ENCODE assay signal across 25 cellular contexts in genomic region chr21:42190492-42190875, GRCh38. TPM values are rescaled to one million over a fixed set of nuclear protein-coding genes. Genes with fewer than 3 reads are reported as not detected.
A peak's percentile ranks its signal among the peaks of the same experiment; 100 is the strongest.
DNase-seq lines count a peak whose midpoint lies in the region; ATAC-seq and TF ChIP-seq lines count a peak whose summit lies in the region.
"Had no signal": no experiment of that assay in that cellular context is flagged by ENCODE, and none has a peak within 500 bp of the region (broad histone marks: within the 10 kb centered on the region; RNA-seq: fewer than 3 reads in every experiment).

No MANE protein-coding gene starts in this region.

- no peaks in the 10 kb centered on the region for H3K36me3 ChIP-seq in tibial nerve
- H3K36me3 ChIP-seq in testis (ENCODE audit: low read depth, missing control alignments) = no peaks in the 10 kb centered on the region
- no peaks in the 10 kb centered on the region for H3K36me3 ChIP-seq in aorta (ENCODE audit: control insufficient read depth in 1 of 2, insufficient read depth in 2 of 2, low read length in 1 of 2)
- H3K36me3 ChIP-seq: esophagus squamous epithelium, gastroesophageal sphincter, pancreas had no signal

- H3K4me3 ChIP-seq in tibial nerve (no peak overlapping the region), testis (no peak overlapping the region), aorta (ENCODE audit: low read length in 2 of 2) (no peak overlapping the region)
- H3K4me3 ChIP-seq: body of pancreas, esophagus squamous epithelium, gastroesophageal sphincter, pancreas had no signal

- no peaks in the 10 kb centered on the region for H3K9me3 ChIP-seq in tibial nerve
- no peaks in the 10 kb centered on the region for H3K9me3 ChIP-seq in testis
- no peaks in the 10 kb centered on the region for H3K9me3 ChIP-seq in aorta (ENCODE audit: control insufficient read depth, low read length)
- H3K9me3 ChIP-seq: body of pancreas, esophagus squamous epithelium, gastroesophageal sphincter, pancreas had no signal

- no peaks in the 10 kb centered on the region for H3K27me3 ChIP-seq in tibial nerve
- no peaks in the 10 kb centered on the region for H3K27me3 ChIP-seq in testis
- no peaks in the 10 kb centered on the region for H3K27me3 ChIP-seq in aorta (ENCODE audit: control insufficient read depth in 1 of 2, insufficient read depth in 2 of 2, low read length in 1 of 2)
- H3K27me3 ChIP-seq: body of pancreas, gastroesophageal sphincter, pancreas had no signal

- no peak for ATAC-seq in activated naive CD8-positive, alpha-beta T cell treated with anti-CD3 and anti-CD28 coated beads, Interleukin-2, amount 10 ng/mL, durations not matched to agents 7 days and 5 days (ENCODE audit: low read depth)
- ATAC-seq in aorta (ENCODE audit: low FRiP score) (no peak), GM21619 (IDR thresholded peaks at IDR 0.05; ENCODE audit: unreplicated experiment) (no peak)
- ATAC-seq: body of pancreas, gastroesophageal sphincter, pancreas had no signal

- POLR2A ChIA-PET in activated naive CD8-positive, alpha-beta T cell treated with anti-CD3 and anti-CD28 coated beads, Interleukin-2, amount 10 ng/mL, durations not matched to agents 7 days and 5 days (lab: Charles Lee) = interaction anchor here (1.0 to 9.0 kb wide), 6 partner anchors 8 to 48 kb away, joined by 3 to 92 read pairs (median 4); partner anchors contain the start of gene ABCG1

- intact Hi-C loops in testis (cut with DNase I; ENCODE audit: low total_unique reads) = no loop called here
- intact Hi-C loops in aorta (cut with DNase I) = loop anchor here in 1 of 2 donors (10.0 kb wide), 1 partner anchor 64 kb away; no protein-coding TSS in a partner anchor

- TF ChIP-seq CTCF in tibial nerve (IDR thresholded peaks at IDR 0.05) (no peak), testis (IDR thresholded peaks at IDR 0.05) (no peak)

- peak overlapping the region; percentile 34 for H3K27ac Mint-ChIP-seq in activated naive CD8-positive, alpha-beta T cell treated with anti-CD3 and anti-CD28 coated beads, Interleukin-2, amount 10 ng/mL, durations not matched to agents 7 days and 5 days
- no peak overlapping the region for H3K27ac Mint-ChIP-seq in activated naive CD8-positive, alpha-beta T cell treated with anti-CD3 and anti-CD28 coated beads for 36 hours
- H3K27ac Mint-ChIP-seq: activated B cell treated with CpG ODN at 0.5 μM for 24 hours, endodermal cell, memory B cell, naive B cell had no signal

- peaks cover 6% of the 10 kb centered on the region for H3K27me3 Mint-ChIP-seq in activated naive CD8-positive, alpha-beta T cell treated with anti-CD3 and anti-CD28 coated beads, Interleukin-2, amount 10 ng/mL, durations not matched to agents 7 days and 5 days
- no peaks in the 10 kb centered on the region for H3K27me3 Mint-ChIP-seq in activated naive CD8-positive, alpha-beta T cell treated with anti-CD3 and anti-CD28 coated beads for 36 hours
- H3K27me3 Mint-ChIP-seq: activated B cell treated with CpG ODN at 0.5 μM for 24 hours; activated T-cell treated with anti-CD3 and anti-CD28 coated beads, Interleukin-2, amount 50 U/mL, for 24 hours; memory B cell had no signal

- TF ChIP-seq POLR2A in tibial nerve (IDR thresholded peaks at IDR 0.05) (peak in 1 of 2 donors; percentile 29), testis (IDR thresholded peaks at IDR 0.05) (no peak)

- H3K9me3 Mint-ChIP-seq in activated naive CD8-positive, alpha-beta T cell treated with anti-CD3 and anti-CD28 coated beads, Interleukin-2, amount 10 ng/mL, durations not matched to agents 7 days and 5 days = peaks cover 11% of the 10 kb centered on the region
- peaks cover 13% of the 10 kb centered on the region for H3K9me3 Mint-ChIP-seq in activated naive CD8-positive, alpha-beta T cell treated with anti-CD3 and anti-CD28 coated beads for 36 hours
- H3K9me3 Mint-ChIP-seq: activated B cell treated with CpG ODN at 0.5 μM for 24 hours, memory B cell, naive B cell had no signal

- no peak for DNase-seq in activated naive CD8-positive, alpha-beta T cell treated with anti-CD3 and anti-CD28 coated beads, Interleukin-2, amount 10 ng/mL, durations not matched to agents 7 days and 5 days
- DNase-seq in activated naive CD8-positive, alpha-beta T cell treated with anti-CD3 and anti-CD28 coated beads for 36 hours = no peak
- DNase-seq in middle frontal gyrus (ENCODE audit: extremely low spot score, low spot score) = peak; percentile 27
- DNase-seq in tibial nerve (ENCODE audit: low spot score in 2 of 2) = no peak
- no peak for DNase-seq in testis
- no peak for DNase-seq in aorta
- DNase-seq: ACHN; activated B cell treated with CpG ODN at 0.5 μM for 24 hours; activated CD8-positive, alpha-beta memory T cell treated with anti-CD3 and anti-CD28 coated beads for 24 hours; activated naive CD4-positive, alpha-beta T cell treated with anti-CD3 and anti-CD28 coated beads, Interleukin-2, amount 50 U/mL, for 16 hours; body of pancreas; endodermal cell; esophagus squamous epithelium; GDM1; kidney glomerular epithelial cell; naive B cell; NCI-H2171 treated with DMSO at 0.1 percent for 48 hours; NCI-H526; pancreas; T1000 had no signal

- peaks cover 84% of the 10 kb centered on the region for H3K4me1 Mint-ChIP-seq in activated naive CD8-positive, alpha-beta T cell treated with anti-CD3 and anti-CD28 coated beads, Interleukin-2, amount 10 ng/mL, durations not matched to agents 7 days and 5 days
- H3K4me1 Mint-ChIP-seq in activated naive CD8-positive, alpha-beta T cell treated with anti-CD3 and anti-CD28 coated beads for 36 hours = peaks cover 74% of the 10 kb centered on the region
- H3K4me1 Mint-ChIP-seq: endodermal cell had no signal

- H3K4me1 ChIP-seq in tibial nerve = peaks cover 0 to 27% (median 10%) of the 10 kb centered on the region in 4 donors
- no peaks in the 10 kb centered on the region for H3K4me1 ChIP-seq in testis
- H3K4me1 ChIP-seq in aorta (ENCODE audit: control insufficient read depth in 1 of 2, insufficient read depth in 2 of 2, low read length in 2 of 2) = no peaks in the 10 kb centered on the region
- H3K4me1 ChIP-seq: body of pancreas, pancreas had no signal

- peaks cover 17% of the 10 kb centered on the region for H3K36me3 Mint-ChIP-seq in activated naive CD8-positive, alpha-beta T cell treated with anti-CD3 and anti-CD28 coated beads, Interleukin-2, amount 10 ng/mL, durations not matched to agents 7 days and 5 days
- H3K36me3 Mint-ChIP-seq in activated naive CD8-positive, alpha-beta T cell treated with anti-CD3 and anti-CD28 coated beads for 36 hours = peaks cover 14% of the 10 kb centered on the region
- H3K36me3 Mint-ChIP-seq: memory B cell, naive B cell had no signal

- TF ChIP-seq EP300 in tibial nerve (IDR thresholded peaks at IDR 0.05) = peak in 1 of 2 donors; percentile 63

- 54 to 56% methylated on average over 9 of the region's 9 CpGs for WGBS in tibial nerve, 2 donors
- 89 to 90% methylated on average over 9 of the region's 9 CpGs for WGBS in testis, 2 donors
- WGBS in aorta, 2 donors = 79 to 83% methylated on average over 9 of the region's 9 CpGs

- peak overlapping the region; percentile 54 for H3K4me3 Mint-ChIP-seq in activated naive CD8-positive, alpha-beta T cell treated with anti-CD3 and anti-CD28 coated beads, Interleukin-2, amount 10 ng/mL, durations not matched to agents 7 days and 5 days
- no peak overlapping the region for H3K4me3 Mint-ChIP-seq in activated naive CD8-positive, alpha-beta T cell treated with anti-CD3 and anti-CD28 coated beads for 36 hours
- H3K4me3 Mint-ChIP-seq: activated B cell treated with CpG ODN at 0.5 μM for 24 hours; activated T-cell treated with anti-CD3 and anti-CD28 coated beads, Interleukin-2, amount 50 U/mL, for 24 hours; endodermal cell; memory B cell; naive B cell had no signal

- H3K27ac ChIP-seq in cingulate gyrus (ENCODE audit: low read depth, low read length) (peak overlapping the region; percentile 83), tibial nerve (peak overlapping the region in 3 of 4 donors; percentile 32 to 74 (median 56)), testis (no peak overlapping the region), aorta (ENCODE audit: low read depth in 1 of 2, low read length in 2 of 2) (no peak overlapping the region)
- H3K27ac ChIP-seq: gastroesophageal sphincter, pancreas had no signal

RNA-seq across cellular contexts. Expression of gene ABCG1, which starts 28.5 kb away (rescaled TPM):
- total RNA-seq in activated naive CD8-positive, alpha-beta T cell treated with anti-CD3 and anti-CD28 coated beads, Interleukin-2, amount 10 ng/mL, durations not matched to agents 7 days and 5 days = 10 to 100 TPM; 12.2 to 13.2 TPM
- total RNA-seq in activated naive CD8-positive, alpha-beta T cell treated with anti-CD3 and anti-CD28 coated beads for 36 hours = 10 to 100 TPM in 1 of 2 experiments, 1 to 10 TPM in 1; 9.8 to 11.1 TPM
- total RNA-seq in tibial nerve = 10 to 100 TPM; 10.5 to 32.8 (median 18.6) TPM
- 1 to 10 TPM; 4.6 to 5.9 TPM for total RNA-seq in testis
- 5.1 TPM for polyA plus RNA-seq in testis (ENCODE audit: insufficient read depth, low read depth, low replicate concordance)
- total RNA-seq in aorta = 10 to 100 TPM; 18.7 to 24.2 TPM
- 1 to 10 TPM; 4.8 to 7.4 TPM for polyA plus RNA-seq in aorta

Comparison
In these comparisons a context has a peak if more than half of its experiments do, and no peak if none do; other contexts are left out.
1. H3K27ac ChIP-seq: peak in cingulate gyrus (single experiment) and tibial nerve (3 of 4); none in testis (0 of 2) and aorta (0 of 2).